In the genomic region with DNA sequence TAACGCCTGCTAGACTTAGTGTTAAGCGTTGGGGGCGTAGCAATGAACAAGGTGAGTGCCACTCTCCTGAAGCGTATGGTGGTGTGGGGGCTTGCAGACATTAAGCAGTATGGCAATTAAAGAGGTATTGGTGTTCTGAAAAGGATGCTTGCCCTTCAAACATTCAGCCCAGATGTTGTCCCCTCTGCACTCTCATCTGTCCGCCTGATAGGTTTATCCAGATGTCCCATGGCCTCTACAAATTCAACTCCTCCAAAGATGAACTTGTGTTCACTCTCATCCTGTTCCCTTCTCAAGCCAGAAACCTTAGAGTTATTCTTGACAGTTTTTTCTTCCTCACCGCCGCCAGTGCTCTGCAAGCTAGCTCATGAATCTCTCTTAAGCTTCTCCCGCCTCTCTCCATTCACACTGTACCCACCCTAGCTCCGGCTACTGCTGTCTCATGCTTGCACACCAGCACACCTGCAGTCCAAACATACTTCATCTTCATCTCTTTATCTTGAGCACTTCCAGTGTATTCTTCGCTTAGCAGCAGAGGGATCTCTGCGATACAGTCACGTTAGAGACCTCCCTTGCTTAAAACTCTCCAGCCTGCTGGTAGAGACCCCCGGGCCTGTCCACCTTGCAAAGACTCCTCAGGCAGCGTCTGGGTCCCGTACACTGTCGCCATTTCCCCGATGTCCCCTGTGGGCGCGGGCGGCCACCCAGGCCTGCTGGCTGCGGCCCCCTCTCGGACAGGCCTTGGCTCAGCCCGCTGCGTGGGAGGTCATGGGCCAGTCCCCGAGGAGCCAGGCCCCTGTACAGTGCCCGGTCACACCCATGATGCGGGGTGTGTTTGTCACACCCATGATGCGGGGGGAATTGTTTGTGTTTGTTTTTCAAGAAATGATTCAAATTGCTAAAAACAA, we compare ENCODE assay signal across 1 cellular context.
TF ChIP-seq lines count a peak whose summit lies in the region.

No MANE protein-coding gene starts in this region.

TF ChIP-seq in GM23338, 12 proteins besides CTCF, POLR2A, EP300 and RAD21 (continued from another document):
- TF ChIP-seq, protein P1, sequence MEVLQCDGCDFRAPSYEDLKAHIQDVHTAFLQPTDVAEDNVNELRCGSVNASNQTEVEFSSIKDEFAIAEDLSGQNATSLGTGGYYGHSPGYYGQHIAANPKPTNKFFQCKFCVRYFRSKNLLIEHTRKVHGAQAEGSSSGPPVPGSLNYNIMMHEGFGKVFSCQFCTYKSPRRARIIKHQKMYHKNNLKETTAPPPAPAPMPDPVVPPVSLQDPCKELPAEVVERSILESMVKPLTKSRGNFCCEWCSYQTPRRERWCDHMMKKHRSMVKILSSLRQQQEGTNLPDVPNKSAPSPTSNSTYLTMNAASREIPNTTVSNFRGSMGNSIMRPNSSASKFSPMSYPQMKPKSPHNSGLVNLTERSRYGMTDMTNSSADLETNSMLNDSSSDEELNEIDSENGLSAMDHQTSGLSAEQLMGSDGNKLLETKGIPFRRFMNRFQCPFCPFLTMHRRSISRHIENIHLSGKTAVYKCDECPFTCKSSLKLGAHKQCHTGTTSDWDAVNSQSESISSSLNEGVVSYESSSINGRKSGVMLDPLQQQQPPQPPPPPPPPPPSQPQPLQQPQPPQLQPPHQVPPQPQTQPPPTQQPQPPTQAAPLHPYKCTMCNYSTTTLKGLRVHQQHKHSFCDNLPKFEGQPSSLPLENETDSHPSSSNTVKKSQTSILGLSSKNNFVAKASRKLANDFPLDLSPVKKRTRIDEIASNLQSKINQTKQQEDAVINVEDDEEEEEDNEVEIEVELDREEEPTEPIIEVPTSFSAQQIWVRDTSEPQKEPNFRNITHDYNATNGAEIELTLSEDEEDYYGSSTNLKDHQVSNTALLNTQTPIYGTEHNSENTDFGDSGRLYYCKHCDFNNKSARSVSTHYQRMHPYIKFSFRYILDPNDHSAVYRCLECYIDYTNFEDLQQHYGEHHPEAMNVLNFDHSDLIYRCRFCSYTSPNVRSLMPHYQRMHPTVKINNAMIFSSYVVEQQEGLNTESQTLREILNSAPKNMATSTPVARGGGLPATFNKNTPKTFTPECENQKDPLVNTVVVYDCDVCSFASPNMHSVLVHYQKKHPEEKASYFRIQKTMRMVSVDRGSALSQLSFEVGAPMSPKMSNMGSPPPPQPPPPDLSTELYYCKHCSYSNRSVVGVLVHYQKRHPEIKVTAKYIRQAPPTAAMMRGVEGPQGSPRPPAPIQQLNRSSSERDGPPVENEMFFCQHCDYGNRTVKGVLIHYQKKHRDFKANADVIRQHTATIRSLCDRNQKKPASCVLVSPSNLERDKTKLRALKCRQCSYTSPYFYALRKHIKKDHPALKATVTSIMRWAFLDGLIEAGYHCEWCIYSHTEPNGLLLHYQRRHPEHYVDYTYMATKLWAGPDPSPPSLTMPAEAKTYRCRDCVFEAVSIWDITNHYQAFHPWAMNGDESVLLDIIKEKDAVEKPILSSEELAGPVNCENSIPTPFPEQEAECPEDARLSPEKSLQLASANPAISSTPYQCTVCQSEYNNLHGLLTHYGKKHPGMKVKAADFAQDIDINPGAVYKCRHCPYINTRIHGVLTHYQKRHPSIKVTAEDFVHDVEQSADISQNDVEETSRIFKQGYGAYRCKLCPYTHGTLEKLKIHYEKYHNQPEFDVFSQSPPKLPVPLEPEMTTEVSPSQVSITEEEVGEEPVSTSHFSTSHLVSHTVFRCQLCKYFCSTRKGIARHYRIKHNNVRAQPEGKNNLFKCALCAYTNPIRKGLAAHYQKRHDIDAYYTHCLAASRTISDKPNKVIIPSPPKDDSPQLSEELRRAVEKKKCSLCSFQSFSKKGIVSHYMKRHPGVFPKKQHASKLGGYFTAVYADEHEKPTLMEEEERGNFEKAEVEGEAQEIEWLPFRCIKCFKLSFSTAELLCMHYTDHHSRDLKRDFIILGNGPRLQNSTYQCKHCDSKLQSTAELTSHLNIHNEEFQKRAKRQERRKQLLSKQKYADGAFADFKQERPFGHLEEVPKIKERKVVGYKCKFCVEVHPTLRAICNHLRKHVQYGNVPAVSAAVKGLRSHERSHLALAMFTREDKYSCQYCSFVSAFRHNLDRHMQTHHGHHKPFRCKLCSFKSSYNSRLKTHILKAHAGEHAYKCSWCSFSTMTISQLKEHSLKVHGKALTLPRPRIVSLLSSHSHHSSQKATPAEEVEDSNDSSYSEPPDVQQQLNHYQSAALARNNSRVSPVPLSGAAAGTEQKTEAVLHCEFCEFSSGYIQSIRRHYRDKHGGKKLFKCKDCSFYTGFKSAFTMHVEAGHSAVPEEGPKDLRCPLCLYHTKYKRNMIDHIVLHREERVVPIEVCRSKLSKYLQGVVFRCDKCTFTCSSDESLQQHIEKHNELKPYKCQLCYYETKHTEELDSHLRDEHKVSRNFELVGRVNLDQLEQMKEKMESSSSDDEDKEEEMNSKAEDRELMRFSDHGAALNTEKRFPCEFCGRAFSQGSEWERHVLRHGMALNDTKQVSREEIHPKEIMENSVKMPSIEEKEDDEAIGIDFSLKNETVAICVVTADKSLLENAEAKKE (CRISPR knock-in tag; IDR thresholded peaks at IDR 0.05), result no peak
- TF ChIP-seq REST (IDR thresholded peaks at IDR 0.05; ENCODE audit: unreplicated experiment), result no peak
- TF ChIP-seq EZH2phosphoT487 (IDR thresholded peaks at IDR 0.05; ENCODE audit: unreplicated experiment), result no peak
- TF ChIP-seq NANOG (IDR thresholded peaks at IDR 0.05; ENCODE audit: borderline replicate concordance), result no peak
